In genomic region chr5:122356868-122357267, GRCh38 we compare ENCODE assay signal across 24 cellular contexts. TPM values are rescaled to one million over a fixed set of nuclear protein-coding genes. Genes with fewer than 3 reads are reported as not detected.
"Had no signal": no experiment of that assay in that cellular context is flagged by ENCODE, and none has a peak within 500 bp of the region (broad histone marks: within the 10 kb centered on the region; RNA-seq: fewer than 3 reads in every experiment).

No MANE protein-coding gene starts in this region.

- H3K27me3 Mint-ChIP-seq: progenitor cell of endocrine pancreas had no signal

- ATAC-seq: heart left ventricle; left cardiac atrium; left ventricle myocardium superior; mucosa of descending colon; naive thymus-derived CD8-positive, alpha-beta T cell; pancreas; right cardiac atrium; stimulated activated effector memory CD8-positive, alpha-beta T cell treated with anti-CD3 and anti-CD28 coated beads, Interleukin-12 subunit alpha, Interleukin-12 subunit beta, amount 100 ng/mL, for 72 hours; stimulated activated naive CD8-positive, alpha-beta T cell treated with anti-CD3 and anti-CD28 coated beads, Interleukin-15, Interleukin-2, amounts not matched to agents 100 U/mL and 50 U/mL, for 24 hours; upper lobe of right lung had no signal

- H3K4me3 Mint-ChIP-seq: naive thymus-derived CD8-positive, alpha-beta T cell; neural crest cell; stimulated activated effector memory CD8-positive, alpha-beta T cell treated with anti-CD3 and anti-CD28 coated beads, Interleukin-12 subunit alpha, Interleukin-12 subunit beta, amount 100 ng/mL, for 72 hours had no signal

- H3K4me3 ChIP-seq: colonic mucosa, heart left ventricle, mucosa of descending colon, pancreas, suprapubic skin, tibial artery, upper lobe of right lung, vagina had no signal

- DNase-seq: colonic mucosa; dermis blood vessel endothelial cell; erythroblast; foreskin melanocyte; heart left ventricle; hypothalamus; left cardiac atrium; left ventricle myocardium superior; mucosa of descending colon; naive thymus-derived CD8-positive, alpha-beta T cell; pancreas; right cardiac atrium; small intestine; stimulated activated CD4-positive, alpha-beta T cell treated with anti-CD3 and anti-CD28 coated beads, Interleukin-2, amount 100 ng/mL, for 48 hours; stimulated activated CD8-positive, alpha-beta memory T cell treated with anti-CD3 and anti-CD28 coated beads, Interleukin-4, amount 100 ng/mL, for 48 hours; stimulated activated naive CD8-positive, alpha-beta T cell treated with anti-CD3 and anti-CD28 coated beads, Interleukin-15, Interleukin-2, amounts not matched to agents 100 U/mL and 50 U/mL, for 24 hours; tibial artery; upper lobe of right lung had no signal

- H3K9me3 Mint-ChIP-seq: stimulated activated effector memory CD8-positive, alpha-beta T cell treated with anti-CD3 and anti-CD28 coated beads, Interleukin-12 subunit alpha, Interleukin-12 subunit beta, amount 100 ng/mL, for 72 hours had no signal

- H3K36me3 Mint-ChIP-seq: naive thymus-derived CD8-positive, alpha-beta T cell; stimulated activated effector memory CD8-positive, alpha-beta T cell treated with anti-CD3 and anti-CD28 coated beads, Interleukin-12 subunit alpha, Interleukin-12 subunit beta, amount 100 ng/mL, for 72 hours had no signal

- H3K9me3 ChIP-seq: colonic mucosa, heart left ventricle, mucosa of descending colon, pancreas, suprapubic skin, tibial artery, upper lobe of right lung, vagina had no signal

- H3K27ac ChIP-seq: colonic mucosa, heart left ventricle, pancreas, suprapubic skin, tibial artery, upper lobe of right lung, vagina had no signal

- H3K4me1 Mint-ChIP-seq: naive thymus-derived CD8-positive, alpha-beta T cell; stimulated activated effector memory CD8-positive, alpha-beta T cell treated with anti-CD3 and anti-CD28 coated beads, Interleukin-12 subunit alpha, Interleukin-12 subunit beta, amount 100 ng/mL, for 72 hours had no signal

- H3K4me1 ChIP-seq: colonic mucosa, pancreas, tibial artery, upper lobe of right lung had no signal

- H3K27ac Mint-ChIP-seq: stimulated activated effector memory CD8-positive, alpha-beta T cell treated with anti-CD3 and anti-CD28 coated beads, Interleukin-12 subunit alpha, Interleukin-12 subunit beta, amount 100 ng/mL, for 72 hours had no signal

- H3K36me3 ChIP-seq: colonic mucosa, heart left ventricle, pancreas, suprapubic skin, tibial artery, upper lobe of right lung, vagina had no signal

- H3K27me3 ChIP-seq: colonic mucosa, heart left ventricle, pancreas, suprapubic skin, tibial artery, upper lobe of right lung, vagina had no signal

RNA-seq across cellular contexts. Expression of gene SNCAIP, which starts 44.8 kb away (rescaled TPM):
- total RNA-seq: naive thymus-derived CD8-positive, alpha-beta T cell had no signal
- polyA plus RNA-seq: keratinocyte; naive thymus-derived CD8-positive, alpha-beta T cell had no signal
